Comparison of ENCODE assay signal across 23 cellular contexts in genomic region chr6:143333081-143333480, GRCh38.
A peak's percentile ranks its signal among the peaks of the same experiment; 100 is the strongest.
DNase-seq lines count a peak whose midpoint lies in the region; ATAC-seq and TF ChIP-seq lines count a peak whose summit lies in the region.
"Had no signal": no experiment of that assay in that cellular context is flagged by ENCODE, and none has a peak within 500 bp of the region (broad histone marks: within the 10 kb centered on the region; RNA-seq: fewer than 3 reads in every experiment).

No MANE protein-coding gene starts in this region.

- H3F3A ChIP-seq in PC-9 (ENCODE audit: insufficient read depth, low read depth), result peaks cover 30% of the 10 kb centered on the region
- no peaks in the 10 kb centered on the region for H3F3A ChIP-seq in smooth muscle cell (ENCODE audit: low read depth)

- 85% methylated on average over 2 of the region's 2 CpGs for WGBS in smooth muscle cell (ENCODE audit: low lambda C conversion rate)

- no peak overlapping the region for H3K9ac ChIP-seq in HCT116 (ENCODE audit: low read length)
- H3K9ac ChIP-seq in smooth muscle cell (ENCODE audit: low read depth), result no peak overlapping the region

- no peak for TF ChIP-seq CTCF in HCT116 (IDR thresholded peaks at IDR 0.05 in 2 of 3, conservative IDR thresholded peaks at IDR 0.05 in 1 of 3; ENCODE audit: borderline replicate concordance in 1 of 3, insufficient read depth in 1 of 3, low read depth in 2 of 3, low read length in 2 of 3)
- no peak for TF ChIP-seq CTCF in PC-9 (conservative IDR thresholded peaks at IDR 0.05)
- no peak for TF ChIP-seq CTCF in foreskin keratinocyte (conservative IDR thresholded peaks at IDR 0.05)
- TF ChIP-seq CTCF in smooth muscle cell (IDR thresholded peaks at IDR 0.05; ENCODE audit: borderline replicate concordance, insufficient read depth, poor library complexity, severe bottlenecking), result no peak

- H3K4me2 ChIP-seq in HCT116 (ENCODE audit: low read length) (peak overlapping the region; percentile 4; the same call in 1 of the 2 replicates), PC-9 (no peak overlapping the region), smooth muscle cell (no peak overlapping the region)

- H3K4me3 ChIP-seq in HCT116 (replicated peaks in 1 of 2; ENCODE audit: low read depth in 1 of 2, low read length in 2 of 2), result no peak overlapping the region
- H3K4me3 ChIP-seq in PC-9, result no peak overlapping the region
- no peak overlapping the region for H3K4me3 ChIP-seq in smooth muscle cell
- H3K4me3 ChIP-seq: dorsolateral prefrontal cortex, vagina had no signal

- H3K36me3 ChIP-seq in HCT116 (ENCODE audit: control insufficient read depth in 1 of 2, insufficient read depth in 2 of 2, low read length in 2 of 2), result no peaks in the 10 kb centered on the region
- peaks cover 13% of the 10 kb centered on the region for H3K36me3 ChIP-seq in PC-9 (ENCODE audit: low read depth)
- no peaks in the 10 kb centered on the region for H3K36me3 ChIP-seq in smooth muscle cell (ENCODE audit: low read depth)
- H3K36me3 ChIP-seq: vagina had no signal

- DNase-seq in HCT116 (ENCODE audit: low read depth, low spot score) (no peak), PC-9 (peak in 1 of 2 experiments; percentile 47), foreskin keratinocyte (peak; percentile 95 to 98), smooth muscle cell (lab: John Stamatoyannopoulos, UW; ENCODE audit: unreplicated experiment) (no peak), NCI-H774 (lab: John Stamatoyannopoulos, UW) (no peak), sciatic nerve (ENCODE audit: low spot score) (no peak), AG08395 (ENCODE audit: low spot score) (no peak)
- DNase-seq: activated gamma-delta T cell; activated naive CD8-positive, alpha-beta T cell treated with anti-CD3 and anti-CD28 coated beads, Interleukin-2, amount 10 ng/mL, durations not matched to agents 7 days and 5 days; activated T-cell treated with anti-CD3 and anti-CD28 coated beads, Interleukin-2, amount 50 U/mL, for 1 hour; Calu3; DND-41; islet precursor cell; midbrain; naive thymus-derived CD8-positive, alpha-beta T cell; NCI-H2029 treated with DMSO at 0.1 percent for 48 hours; SHP77; stimulated activated CD4-positive, alpha-beta T cell treated with anti-CD3 and anti-CD28 coated beads, Interleukin-12 subunit alpha, Interleukin-12 subunit beta, amount 100 ng/mL, for 4 hours; stimulated activated CD4-positive, alpha-beta T cell treated with anti-CD3 and anti-CD28 coated beads, Interleukin-4, amount 100 ng/mL, for 1 hour had no signal

- RAD21 ChIA-PET in HCT116 (lab: Charles Lee; ENCODE audit: low non-redundant PET in 1 of 2, low total read pairs in 2 of 2, uncharacterized antibody in 2 of 2, unreplicated experiment in 2 of 2), result no interaction called here

- no peaks in the 10 kb centered on the region for H3K9me2 ChIP-seq in HCT116 (ENCODE audit: insufficient read depth)
- no peaks in the 10 kb centered on the region for H3K9me2 ChIP-seq in PC-9 (ENCODE audit: insufficient read depth)

- H3K27me3 ChIP-seq in HCT116 (ENCODE audit: insufficient read depth, low read length) (no peaks in the 10 kb centered on the region), PC-9 (ENCODE audit: insufficient read depth, low read depth) (no peaks in the 10 kb centered on the region), foreskin keratinocyte (no peaks in the 10 kb centered on the region), smooth muscle cell (ENCODE audit: low read depth) (no peaks in the 10 kb centered on the region)
- H3K27me3 ChIP-seq: dorsolateral prefrontal cortex, vagina had no signal

- intact Hi-C loops in HCT116 (cut with micrococcal nuclease), result no loop called here
- intact Hi-C loops in PC-9 (cut with micrococcal nuclease; ENCODE audit: unreplicated experiment), result loop anchor here (5.0 to 10.0 kb wide), 3 partner anchors 92 to 386 kb away; partner anchors contain the start of genes AIG1 and HIVEP2
- intact Hi-C loops in sciatic nerve (cut with DNase I), result no loop called here

- ATAC-seq in HCT116 (no peak), foreskin keratinocyte (peak; percentile 64), sciatic nerve (no peak), GM18519 (IDR thresholded peaks at IDR 0.05; ENCODE audit: low FRiP score, unreplicated experiment) (no peak)
- ATAC-seq: naive thymus-derived CD8-positive, alpha-beta T cell had no signal

- H3K4me1 ChIP-seq in HCT116 (ENCODE audit: control insufficient read depth in 1 of 2, insufficient read depth in 2 of 2, low read length in 2 of 2), result peaks cover 0 to 27% of the 10 kb centered on the region in 2 experiments; a peak in 3 of 4 replicates
- H3K4me1 ChIP-seq in PC-9 (replicated peaks; ENCODE audit: insufficient read depth), result peaks cover 50% of the 10 kb centered on the region
- H3K4me1 ChIP-seq in foreskin keratinocyte, result peaks cover 63% of the 10 kb centered on the region
- H3K4me1 ChIP-seq in smooth muscle cell (ENCODE audit: low read depth), result no peaks in the 10 kb centered on the region

- POLR2A ChIA-PET in HCT116 (lab: Charles Lee), result no interaction called here
- POLR2A ChIA-PET in PC-9 (lab: Charles Lee; ENCODE audit: unreplicated experiment), result interaction anchor here (0.6 to 0.9 kb wide), 3 partner anchors 110 to 914 kb away, joined by 3 to 9 read pairs (median 4); no protein-coding TSS in a partner anchor

- no peak for TF ChIP-seq POLR2A in HCT116 (IDR thresholded peaks at IDR 0.05; ENCODE audit: borderline replicate concordance, extremely low read depth, insufficient read depth, insufficient read length)

- BruUV-seq in HCT116 (replicated peaks; lab: Mats Ljungman, UMichigan) (no TSS peak), PC-9 (replicated peaks; lab: Mats Ljungman, UMichigan) (no TSS peak)

- H3K79me2 ChIP-seq in HCT116 (ENCODE audit: insufficient read depth, low read length), result no peaks in the 10 kb centered on the region
- no peaks in the 10 kb centered on the region for H3K79me2 ChIP-seq in PC-9 (ENCODE audit: low read depth)
- H3K79me2 ChIP-seq in smooth muscle cell (ENCODE audit: low read depth), result no peaks in the 10 kb centered on the region

- H4K20me1 ChIP-seq in HCT116 (ENCODE audit: insufficient read depth) (no peaks in the 10 kb centered on the region), PC-9 (ENCODE audit: insufficient read depth) (no peaks in the 10 kb centered on the region), smooth muscle cell (ENCODE audit: low read depth) (no peaks in the 10 kb centered on the region)

- H3K9me3 ChIP-seq in HCT116 (ENCODE audit: control insufficient read depth in 1 of 2, insufficient read depth in 1 of 2, low read depth in 1 of 2, low read length in 2 of 2) (no peaks in the 10 kb centered on the region), PC-9 (ENCODE audit: insufficient read depth, low read depth) (peaks cover 3% of the 10 kb centered on the region), smooth muscle cell (replicated peaks; ENCODE audit: low read depth) (no peaks in the 10 kb centered on the region)
- H3K9me3 ChIP-seq: vagina had no signal

- TF ChIP-seq RAD21 in HCT116 (IDR thresholded peaks at IDR 0.05; ENCODE audit: low read depth), result no peak

- H2AFZ ChIP-seq in HCT116 (ENCODE audit: low read depth, low read length, poor library complexity, severe bottlenecking) (no peak overlapping the region), PC-9 (no peak overlapping the region), smooth muscle cell (ENCODE audit: low read depth) (no peak overlapping the region)

- CTCF ChIA-PET in HCT116 (lab: Charles Lee), result no interaction called here
- CTCF ChIA-PET in PC-9 (lab: Charles Lee), result no interaction called here

- no peak overlapping the region for H3K27ac ChIP-seq in HCT116 (ENCODE audit: low read depth, low read length)
- H3K27ac ChIP-seq in PC-9, result peak overlapping the region; percentile 23; the same call in 1 of the 2 replicates
- H3K27ac ChIP-seq in foreskin keratinocyte, result peak overlapping the region; percentile 98
- peak overlapping the region; percentile 11 for H3K27ac ChIP-seq in smooth muscle cell (ENCODE audit: low read depth)
- H3K27ac ChIP-seq: vagina, VCaP had no signal

TF ChIP-seq in HCT116, 20 proteins besides CTCF, POLR2A, EP300 and RAD21 (continues in another document):
- no peak for TF ChIP-seq ZBTB33 (IDR thresholded peaks at IDR 0.05; ENCODE audit: extremely low read depth, insufficient replicate concordance, low read length)
- TF ChIP-seq EZH2 (IDR thresholded peaks at IDR 0.05), result no peak
- TF ChIP-seq EZH2phosphoT487 (IDR thresholded peaks at IDR 0.05; ENCODE audit: borderline replicate concordance), result no peak
- TF ChIP-seq, protein P1, sequence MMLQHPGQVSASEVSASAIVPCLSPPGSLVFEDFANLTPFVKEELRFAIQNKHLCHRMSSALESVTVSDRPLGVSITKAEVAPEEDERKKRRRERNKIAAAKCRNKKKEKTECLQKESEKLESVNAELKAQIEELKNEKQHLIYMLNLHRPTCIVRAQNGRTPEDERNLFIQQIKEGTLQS (IDR thresholded peaks at IDR 0.05), result no peak
- TF ChIP-seq TCF7L2 (IDR thresholded peaks at IDR 0.05; ENCODE audit: borderline replicate concordance, extremely low read depth, insufficient read depth, insufficient read length), result no peak
- TF ChIP-seq SP1 (IDR thresholded peaks at IDR 0.05; ENCODE audit: low read depth), result no peak
- no peak for TF ChIP-seq CEBPB (IDR thresholded peaks at IDR 0.05; ENCODE audit: low read depth)
- no peak for TF ChIP-seq SIN3A (IDR thresholded peaks at IDR 0.05; ENCODE audit: low read depth)
- TF ChIP-seq ELF1 (IDR thresholded peaks at IDR 0.05; ENCODE audit: borderline replicate concordance, low read depth), result no peak
- TF ChIP-seq POLR2AphosphoS5 (IDR thresholded peaks at IDR 0.05; ENCODE audit: low read depth, low read length), result no peak
- no peak for TF ChIP-seq CBX3 (IDR thresholded peaks at IDR 0.05; ENCODE audit: low read depth)
- no peak for TF ChIP-seq MAX (IDR thresholded peaks at IDR 0.05)
- no peak for TF ChIP-seq YY1 (IDR thresholded peaks at IDR 0.05; ENCODE audit: extremely low read depth, insufficient replicate concordance, low read depth, low read length)

Comparison
In these comparisons a context has a peak if more than half of its experiments do, and no peak if none do; other contexts are left out.
1. DNase-seq: peak in foreskin keratinocyte (2 of 2); none in HCT116 (single experiment), smooth muscle cell (single experiment), NCI-H774 (single experiment), sciatic nerve (single experiment) and AG08395 (single experiment).